In genomic region chr14:20687362-20688166, GRCh38 we compare ENCODE assay signal across 29 cellular contexts. TPM values are rescaled to one million over a fixed set of nuclear protein-coding genes. Genes with fewer than 3 reads are reported as not detected.
DNase-seq lines count a peak whose midpoint lies in the region; ATAC-seq and TF ChIP-seq lines count a peak whose summit lies in the region.
"Had no signal": no experiment of that assay in that cellular context is flagged by ENCODE, and none has a peak within 500 bp of the region (broad histone marks: within the 10 kb centered on the region; RNA-seq: fewer than 3 reads in every experiment).

No MANE protein-coding gene starts in this region.

- intact Hi-C loops in breast epithelium (cut with DNase I; ENCODE audit: low total_unique reads) (no loop called here), MCF 10A (cut with micrococcal nuclease) (no loop called here), tibial artery (cut with DNase I; ENCODE audit: low total_unique reads) (loop anchor here (5.0 to 10.0 kb wide), 2 partner anchors 60 to 363 kb away; no protein-coding TSS in a partner anchor)
- intact Hi-C loops in activated naive CD4-positive, alpha-beta T cell treated with anti-CD3 and anti-CD28 coated beads for 36 hours (cut with micrococcal nuclease), result loop anchor here (10.0 kb wide), 1 partner anchor 767 kb away; the partner anchor contains the start of gene CHD8

- ATAC-seq in GM18909 (IDR thresholded peaks at IDR 0.05; ENCODE audit: poor library complexity, unreplicated experiment), result no peak
- ATAC-seq: natural killer cell, sciatic nerve, WTC11 had no signal

- H3K27me3 Mint-ChIP-seq in MCF 10A (ENCODE audit: insufficient read depth, unreplicated experiment) (no peaks in the 10 kb centered on the region), type B pancreatic cell (no peaks in the 10 kb centered on the region)
- H3K27me3 Mint-ChIP-seq in activated naive CD4-positive, alpha-beta T cell treated with anti-CD3 and anti-CD28 coated beads for 36 hours (ENCODE audit: low read depth), result no peaks in the 10 kb centered on the region
- H3K27me3 Mint-ChIP-seq: stimulated activated naive CD8-positive, alpha-beta T cell treated with anti-CD3 and anti-CD28 coated beads, Interleukin-15, Interleukin-2, amounts not matched to agents 100 ng/mL and 50 ng/mL, for 24 hours had no signal

- H3K4me1 ChIP-seq in breast epithelium (peaks cover 0 to 5% of the 10 kb centered on the region in 2 donors), endocrine pancreas (ENCODE audit: control insufficient read depth, insufficient read depth, low read length) (peaks cover 4% of the 10 kb centered on the region), tibial artery (peaks cover 0 to 42% (median 22%) of the 10 kb centered on the region in 4 donors)
- H3K4me1 ChIP-seq: BE2C had no signal

- H3K4me3 ChIP-seq in breast epithelium (peak overlapping the region in 2 of 3 donors; percentile 83 to 93), endocrine pancreas (ENCODE audit: control insufficient read depth, insufficient read depth, low read length) (peak overlapping the region; percentile 9), tibial artery (no peak overlapping the region)
- H3K4me3 ChIP-seq: HAP-1, MG63 had no signal

- TF ChIP-seq POLR2A in breast epithelium (IDR thresholded peaks at IDR 0.05), result no peak

- POLR2A ChIA-PET in MCF 10A (lab: Yijun Ruan, JAX), result interaction anchor here (0.6 kb wide), 1 partner anchor 74 kb away, joined by 3 read pairs; no protein-coding TSS in a partner anchor

- TF ChIP-seq CTCF in breast epithelium (IDR thresholded peaks at IDR 0.05), result no peak
- no peak for TF ChIP-seq CTCF in MCF 10A (IDR thresholded peaks at IDR 0.05; ENCODE audit: unreplicated experiment)
- no peak for TF ChIP-seq CTCF in type B pancreatic cell (conservative IDR thresholded peaks at IDR 0.05)
- no peak for TF ChIP-seq CTCF in tibial artery (IDR thresholded peaks at IDR 0.05)

- CTCF ChIA-PET in MCF 10A (lab: Yijun Ruan, JAX), result interaction anchor here (0.6 to 10.2 kb wide), 5 partner anchors 9 to 362 kb away, joined by 3 to 89 read pairs (median 4); no protein-coding TSS in a partner anchor
- CTCF ChIA-PET in activated naive CD4-positive, alpha-beta T cell treated with anti-CD3 and anti-CD28 coated beads for 36 hours (lab: Charles Lee), result interaction anchor here (0.7 to 1.7 kb wide), 3 partner anchors 9 to 75 kb away, joined by 3 to 5 read pairs (median 4); no protein-coding TSS in a partner anchor

- H3K4me3 Mint-ChIP-seq in MCF 10A (ENCODE audit: unreplicated experiment) (no peak overlapping the region), type B pancreatic cell (peak overlapping the region; percentile 68)
- H3K4me3 Mint-ChIP-seq in activated naive CD4-positive, alpha-beta T cell treated with anti-CD3 and anti-CD28 coated beads for 36 hours, result no peak overlapping the region
- H3K4me3 Mint-ChIP-seq: activated T-helper 1 cell treated with anti-CD3 and anti-CD28 coated beads, Interleukin-12 subunit alpha, Interleukin-12 subunit beta, Interleukin-2, Interleukin-4 antibody, amounts not matched to agents 30 ng/mL and 10 ng/mL and 1 ng/mL, durations not matched to agents 14 hours and 24 hours and 36 hours; natural killer cell; stimulated activated naive CD8-positive, alpha-beta T cell treated with anti-CD3 and anti-CD28 coated beads, Interleukin-15, Interleukin-2, amounts not matched to agents 100 ng/mL and 50 ng/mL, for 24 hours; WTC11 had no signal

- H3K4me1 Mint-ChIP-seq in MCF 10A (ENCODE audit: insufficient read depth, unreplicated experiment) (peaks cover 12% of the 10 kb centered on the region), type B pancreatic cell (ENCODE audit: unreplicated experiment) (peaks cover 14% of the 10 kb centered on the region)
- H3K4me1 Mint-ChIP-seq in activated naive CD4-positive, alpha-beta T cell treated with anti-CD3 and anti-CD28 coated beads for 36 hours (ENCODE audit: low read depth), result peaks cover 3% of the 10 kb centered on the region

- no peak overlapping the region for H3K27ac Mint-ChIP-seq in MCF 10A (ENCODE audit: low read depth, unreplicated experiment)
- H3K27ac Mint-ChIP-seq in type B pancreatic cell, result peak overlapping the region; percentile 58
- H3K27ac Mint-ChIP-seq in activated naive CD4-positive, alpha-beta T cell treated with anti-CD3 and anti-CD28 coated beads for 36 hours, result no peak overlapping the region
- H3K27ac Mint-ChIP-seq: activated T-helper 1 cell treated with anti-CD3 and anti-CD28 coated beads, Interleukin-12 subunit alpha, Interleukin-12 subunit beta, Interleukin-2, Interleukin-4 antibody, amounts not matched to agents 30 ng/mL and 10 ng/mL and 1 ng/mL, durations not matched to agents 14 hours and 24 hours and 36 hours; natural killer cell; stimulated activated naive CD8-positive, alpha-beta T cell treated with anti-CD3 and anti-CD28 coated beads, Interleukin-15, Interleukin-2, amounts not matched to agents 100 ng/mL and 50 ng/mL, for 24 hours; WTC11 had no signal

- no peaks in the 10 kb centered on the region for H3K9me3 ChIP-seq in breast epithelium
- H3K9me3 ChIP-seq in endocrine pancreas (ENCODE audit: control insufficient read depth, low read length), result no peaks in the 10 kb centered on the region
- H3K9me3 ChIP-seq in tibial artery, result no peaks in the 10 kb centered on the region
- H3K9me3 ChIP-seq: BE2C, HAP-1, MG63, upper lobe of left lung had no signal

- H3K27ac ChIP-seq in breast epithelium (peak overlapping the region in 1 of 2 donors; percentile 23), tibial artery (no peak overlapping the region)

- BruUV-seq in MCF 10A (replicated peaks; lab: Mats Ljungman, UMichigan), result no TSS peak

- H3K36me3 ChIP-seq in breast epithelium (no peaks in the 10 kb centered on the region), endocrine pancreas (ENCODE audit: control insufficient read depth, insufficient read depth, low read length) (no peaks in the 10 kb centered on the region), tibial artery (peaks cover 0 to 4% (median 0%) of the 10 kb centered on the region in 3 donors)
- H3K36me3 ChIP-seq: BE2C, HAP-1, MG63, upper lobe of left lung had no signal

- DNase-seq in breast epithelium (ENCODE audit: low spot score in 2 of 2) (no peak), MCF 10A (ENCODE audit: unreplicated experiment) (no peak), mucosa of gallbladder (ENCODE audit: low spot score) (peak; percentile 42), type B pancreatic cell (ENCODE audit: extremely low spot score, unreplicated experiment) (no peak), tibial artery (no peak)
- DNase-seq in activated naive CD4-positive, alpha-beta T cell treated with anti-CD3 and anti-CD28 coated beads for 36 hours, result no peak
- DNase-seq: activated CD4-positive, alpha-beta T cell treated with anti-CD3 and anti-CD28 coated beads, Interleukin-2, amount 50 U/mL, for 1 hour; activated naive CD4-positive, alpha-beta T cell treated with anti-CD3 and anti-CD28 coated beads, Interleukin-2, amount 50 U/mL, for 16 hours; anterior cingulate cortex; BE2C; central memory CD4-positive, alpha-beta T cell; dermis blood vessel endothelial cell; mammary epithelial cell; MG63; natural killer cell; NCI-H1417 treated with DMSO at 0.1 percent for 48 hours; NCI-H446 treated with DMSO at 0.1 percent for 48 hours; T-helper 9 cell; upper lobe of left lung had no signal

- H3K27me3 ChIP-seq in breast epithelium (no peaks in the 10 kb centered on the region), endocrine pancreas (ENCODE audit: control insufficient read depth, insufficient read depth, low read length) (no peaks in the 10 kb centered on the region), tibial artery (no peaks in the 10 kb centered on the region)
- H3K27me3 ChIP-seq: BE2C, MG63, upper lobe of left lung had no signal

- H3K36me3 Mint-ChIP-seq in MCF 10A (ENCODE audit: insufficient read depth, unreplicated experiment) (no peaks in the 10 kb centered on the region), type B pancreatic cell (peaks cover 5% of the 10 kb centered on the region)
- H3K36me3 Mint-ChIP-seq in activated naive CD4-positive, alpha-beta T cell treated with anti-CD3 and anti-CD28 coated beads for 36 hours (ENCODE audit: low read depth), result no peaks in the 10 kb centered on the region
- H3K36me3 Mint-ChIP-seq: natural killer cell, WTC11 had no signal

- H3K9me3 Mint-ChIP-seq in MCF 10A (ENCODE audit: unreplicated experiment) (no peaks in the 10 kb centered on the region), type B pancreatic cell (no peaks in the 10 kb centered on the region)
- H3K9me3 Mint-ChIP-seq in activated naive CD4-positive, alpha-beta T cell treated with anti-CD3 and anti-CD28 coated beads for 36 hours, result no peaks in the 10 kb centered on the region
- H3K9me3 Mint-ChIP-seq: activated T-helper 1 cell treated with anti-CD3 and anti-CD28 coated beads, Interleukin-12 subunit alpha, Interleukin-12 subunit beta, Interleukin-2, Interleukin-4 antibody, amounts not matched to agents 30 ng/mL and 10 ng/mL and 1 ng/mL, durations not matched to agents 14 hours and 24 hours and 36 hours; natural killer cell; stimulated activated naive CD8-positive, alpha-beta T cell treated with anti-CD3 and anti-CD28 coated beads, Interleukin-15, Interleukin-2, amounts not matched to agents 100 ng/mL and 50 ng/mL, for 24 hours; WTC11 had no signal

- H3K9ac ChIP-seq in endocrine pancreas (ENCODE audit: control insufficient read depth, insufficient read depth, low read length), result no peak overlapping the region

RNA-seq across cellular contexts. Expression of gene ANG, which starts 1.0 kb away (rescaled TPM):
- 10 to 100 TPM; 49.2 to 59.8 (median 55.5) TPM for total RNA-seq in breast epithelium
- 1.7 and 3.6 TPM in 2 replicates for total RNA-seq in MCF 10A (2022)
- 110 TPM for total RNA-seq in mucosa of gallbladder
- total RNA-seq in type B pancreatic cell (ENCODE audit: low replicate concordance), result 24.5 and 43.0 TPM in 2 replicates
- under 1 TPM; 0.27 to 0.38 TPM for total RNA-seq in activated naive CD4-positive, alpha-beta T cell treated with anti-CD3 and anti-CD28 coated beads for 36 hours

RNA-seq across cellular contexts. Expression of gene RNASE4, which starts 3.2 kb away (rescaled TPM):
- 100 to 1,000 TPM; 165 to 367 (median 177) TPM for total RNA-seq in breast epithelium
- 1.2 and 2.4 TPM in 2 replicates for total RNA-seq in MCF 10A (2022)
- 135 TPM for total RNA-seq in mucosa of gallbladder
- 10.5 and 19.3 TPM in 2 replicates for total RNA-seq in type B pancreatic cell (ENCODE audit: low replicate concordance)
- under 1 TPM in 1 of 2 experiments, not detected in 1; 0.19 TPM for total RNA-seq in activated naive CD4-positive, alpha-beta T cell treated with anti-CD3 and anti-CD28 coated beads for 36 hours

RNA-seq across cellular contexts. Expression of gene OR6S1, which starts 46.1 kb away (rescaled TPM):
- total RNA-seq in breast epithelium (not detected), MCF 10A (2022) (not detected in 2 replicates), mucosa of gallbladder (not detected), type B pancreatic cell (ENCODE audit: low replicate concordance) (not detected in 2 replicates)
- not detected for total RNA-seq in activated naive CD4-positive, alpha-beta T cell treated with anti-CD3 and anti-CD28 coated beads for 36 hours
- total RNA-seq: A172; activated T-helper 1 cell treated with anti-CD3 and anti-CD28 coated beads, Interleukin-12 subunit alpha, Interleukin-12 subunit beta, Interleukin-2, Interleukin-4 antibody, amounts not matched to agents 30 ng/mL and 10 ng/mL and 1 ng/mL, durations not matched to agents 14 hours and 24 hours and 36 hours; dermis blood vessel endothelial cell; endothelial cell of umbilical vein; mammary epithelial cell; natural killer cell; osteocyte; sciatic nerve; upper lobe of left lung; WTC11 had no signal

RNA-seq across cellular contexts. Expression of gene EDDM3A, which starts 58.1 kb away (rescaled TPM):
- not detected for total RNA-seq in breast epithelium
- not detected in 2 replicates for total RNA-seq in MCF 10A (2022)
- total RNA-seq in mucosa of gallbladder, result not detected
- total RNA-seq in type B pancreatic cell (ENCODE audit: low replicate concordance), result not detected in 2 replicates
- not detected for total RNA-seq in activated naive CD4-positive, alpha-beta T cell treated with anti-CD3 and anti-CD28 coated beads for 36 hours
- total RNA-seq: A172; activated T-helper 1 cell treated with anti-CD3 and anti-CD28 coated beads, Interleukin-12 subunit alpha, Interleukin-12 subunit beta, Interleukin-2, Interleukin-4 antibody, amounts not matched to agents 30 ng/mL and 10 ng/mL and 1 ng/mL, durations not matched to agents 14 hours and 24 hours and 36 hours; dermis blood vessel endothelial cell; endothelial cell of umbilical vein; mammary epithelial cell; natural killer cell; osteocyte; sciatic nerve; upper lobe of left lung had no signal

Comparison
In these comparisons a context has a peak if more than half of its experiments do, and no peak if none do; other contexts are left out.
1. H3K4me3 ChIP-seq: peak in breast epithelium (2 of 3) and endocrine pancreas (single experiment); none in tibial artery (0 of 2).
2. intact Hi-C loops: an anchor here in tibial artery (5.0 to 10.0 kb wide) and activated naive CD4-positive, alpha-beta T cell treated with anti-CD3 and anti-CD28 coated beads for 36 hours (10.0 kb wide); none called in breast epithelium and MCF 10A.